In the genomic region with DNA sequence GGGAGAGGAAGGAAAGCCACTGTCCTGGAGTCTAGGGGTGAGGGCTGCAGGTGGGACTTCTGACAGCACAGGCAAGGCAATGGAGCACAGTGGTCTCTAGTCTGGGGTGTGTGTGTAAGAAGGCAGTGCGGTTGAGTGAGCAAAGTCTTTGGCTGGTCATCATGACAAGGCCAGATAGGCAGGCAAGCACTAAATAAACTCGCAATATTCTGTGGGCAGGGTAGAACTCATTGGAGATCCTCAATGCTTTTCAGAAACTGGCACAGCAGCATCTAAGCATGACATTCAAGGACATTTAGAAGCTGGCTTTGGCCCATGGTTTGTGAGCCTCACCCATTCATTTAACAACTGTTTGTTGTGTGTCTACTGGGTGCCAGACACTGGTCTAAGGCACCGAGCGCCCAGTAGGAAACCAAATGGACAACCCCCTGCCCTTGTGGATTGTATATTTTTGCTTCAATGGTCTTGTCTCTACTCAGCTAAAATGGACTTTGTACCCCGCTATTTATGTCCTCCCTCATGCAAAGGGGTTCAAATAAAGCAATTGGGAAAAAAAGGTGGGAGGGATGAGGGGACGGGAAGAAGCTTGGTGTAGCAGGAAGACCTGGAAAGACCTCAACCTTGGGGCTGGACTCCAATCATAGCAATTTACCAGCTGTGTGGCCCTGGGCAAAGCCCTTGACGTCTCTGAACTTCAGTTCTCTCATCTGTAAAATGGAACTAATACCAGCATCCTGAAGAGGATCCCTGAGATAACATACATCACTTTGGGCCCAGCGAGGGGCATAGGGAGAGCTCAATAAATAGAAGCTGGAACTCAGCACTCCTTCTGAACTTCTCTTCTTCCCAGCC, we compare ENCODE assay signal across 15 cellular contexts.
DNase-seq lines count a peak whose midpoint lies in the region; ATAC-seq and TF ChIP-seq lines count a peak whose summit lies in the region.
"Had no signal": no experiment of that assay in that cellular context is flagged by ENCODE, and none has a peak within 500 bp of the region (broad histone marks: within the 10 kb centered on the region; RNA-seq: fewer than 3 reads in every experiment).

No MANE protein-coding gene starts in this region.

- no peak overlapping the region for H3K23ac ChIP-seq in neuronal stem cell (ENCODE audit: low read depth, low read length, poor library complexity)

- CTCF ChIA-PET in WTC11 (lab: Charles Lee), result interaction anchor here (0.7 to 3.7 kb wide), 4 partner anchors 18 to 77 kb away, joined by 5 to 27 read pairs (median 6); no protein-coding TSS in a partner anchor

- no peak overlapping the region for H3K9ac ChIP-seq in neuronal stem cell (ENCODE audit: low read depth, low read length, poor library complexity)

- no peaks in the 10 kb centered on the region for H3K79me1 ChIP-seq in neuronal stem cell (ENCODE audit: low read depth, low read length)

- POLR2A ChIA-PET in WTC11 (lab: Charles Lee), result no interaction called here

- H3K18ac ChIP-seq in neuronal stem cell (ENCODE audit: low read length), result peak overlapping the region; percentile 76

- H3K36me3 Mint-ChIP-seq in natural killer cell treated with Interleukin-12 subunit alpha and Interleukin-12 subunit beta and Interleukin-15 and Interleukin-18, amount 100 ng/mL, for 72 hours, result no peaks in the 10 kb centered on the region
- H3K36me3 Mint-ChIP-seq in natural killer cell (no peaks in the 10 kb centered on the region), endothelial cell (ENCODE audit: low read depth, unreplicated experiment) (peaks cover 65% of the 10 kb centered on the region), WTC11 (peaks cover 14% of the 10 kb centered on the region)

- no peak for TF ChIP-seq CTCF in natural killer cell (IDR thresholded peaks at IDR 0.05)
- no peak for TF ChIP-seq CTCF in endothelial cell (IDR thresholded peaks at IDR 0.05; ENCODE audit: unreplicated experiment)
- no peak for TF ChIP-seq CTCF in vagina (IDR thresholded peaks at IDR 0.05)
- no peak for TF ChIP-seq CTCF in WTC11 (IDR thresholded peaks at IDR 0.05)

- H3K27ac ChIP-seq in neuronal stem cell (replicated peaks; ENCODE audit: low read length), result no peak overlapping the region
- H3K27ac ChIP-seq in vagina, result peak overlapping the region; percentile 76

- H3K4me3 Mint-ChIP-seq in natural killer cell treated with Interleukin-12 subunit alpha and Interleukin-12 subunit beta and Interleukin-15 and Interleukin-18, amount 100 ng/mL, for 72 hours, result no peak overlapping the region
- H3K4me3 Mint-ChIP-seq in natural killer cell (no peak overlapping the region), endothelial cell (ENCODE audit: unreplicated experiment) (peak overlapping the region; percentile 79), WTC11 (no peak overlapping the region)

- H2BK15ac ChIP-seq in neuronal stem cell (ENCODE audit: low read length), result no peak overlapping the region

- no peak overlapping the region for H4K8ac ChIP-seq in neuronal stem cell (ENCODE audit: low read depth, low read length)

- H3K4me3 ChIP-seq in neuronal stem cell (ENCODE audit: low read length in 2 of 2) (no peak overlapping the region), vagina (no peak overlapping the region)
- H3K4me3 ChIP-seq: MG63 had no signal

- H3K27ac Mint-ChIP-seq in natural killer cell treated with Interleukin-12 subunit alpha and Interleukin-12 subunit beta and Interleukin-15 and Interleukin-18, amount 100 ng/mL, for 72 hours, result no peak overlapping the region
- no peak overlapping the region for H3K27ac Mint-ChIP-seq in natural killer cell
- H3K27ac Mint-ChIP-seq in endothelial cell (ENCODE audit: unreplicated experiment), result no peak overlapping the region
- H3K27ac Mint-ChIP-seq in WTC11, result no peak overlapping the region

- H3K4me2 ChIP-seq in neuronal stem cell (ENCODE audit: insufficient read depth, low read length, poor library complexity, severe bottlenecking), result no peak overlapping the region

- no peak overlapping the region for H2BK5ac ChIP-seq in neuronal stem cell (ENCODE audit: low read length)

- no peak overlapping the region for H2AFZ ChIP-seq in neuronal stem cell (ENCODE audit: low read length)

- H3K9me3 Mint-ChIP-seq in natural killer cell treated with Interleukin-12 subunit alpha and Interleukin-12 subunit beta and Interleukin-15 and Interleukin-18, amount 100 ng/mL, for 72 hours, result no peaks in the 10 kb centered on the region
- no peaks in the 10 kb centered on the region for H3K9me3 Mint-ChIP-seq in natural killer cell
- H3K9me3 Mint-ChIP-seq in endothelial cell (ENCODE audit: unreplicated experiment), result no peaks in the 10 kb centered on the region
- H3K9me3 Mint-ChIP-seq in WTC11, result peaks cover 5% of the 10 kb centered on the region

- no peak overlapping the region for H2BK120ac ChIP-seq in neuronal stem cell (ENCODE audit: low read depth, low read length)

- H3K4ac ChIP-seq in neuronal stem cell (ENCODE audit: low read length), result no peak overlapping the region

- H3K14ac ChIP-seq in neuronal stem cell (ENCODE audit: low read length), result no peak overlapping the region

- H3K4me1 ChIP-seq in neuronal stem cell (ENCODE audit: control insufficient read depth in 2 of 2, insufficient read depth in 1 of 2, low read depth in 1 of 2, low read length in 2 of 2) (peaks cover 0 to 2% of the 10 kb centered on the region in 2 donors), vagina (peaks cover 29% of the 10 kb centered on the region)

- no peaks in the 10 kb centered on the region for H3K27me3 ChIP-seq in neuronal stem cell (ENCODE audit: control insufficient read depth in 3 of 3, insufficient read depth in 3 of 3, low read depth in 1 of 3, low read length in 3 of 3)
- H3K27me3 ChIP-seq in vagina, result no peaks in the 10 kb centered on the region
- H3K27me3 ChIP-seq: MG63 had no signal

- no peaks in the 10 kb centered on the region for H3K4me1 Mint-ChIP-seq in natural killer cell treated with Interleukin-12 subunit alpha and Interleukin-12 subunit beta and Interleukin-15 and Interleukin-18, amount 100 ng/mL, for 72 hours (ENCODE audit: low read depth in 2 of 2)
- no peaks in the 10 kb centered on the region for H3K4me1 Mint-ChIP-seq in natural killer cell
- peaks cover 2% of the 10 kb centered on the region for H3K4me1 Mint-ChIP-seq in endothelial cell (ENCODE audit: unreplicated experiment)
- no peaks in the 10 kb centered on the region for H3K4me1 Mint-ChIP-seq in WTC11

- H2BK12ac ChIP-seq in neuronal stem cell (ENCODE audit: low read length), result no peak overlapping the region

- peak; percentile 44 for DNase-seq in natural killer cell treated with Interleukin-12 subunit alpha and Interleukin-12 subunit beta and Interleukin-15 and Interleukin-18, amount 100 ng/mL, for 72 hours (ENCODE audit: low spot score)
- DNase-seq in natural killer cell (no peak), endothelial cell (ENCODE audit: low spot score) (no peak), neuronal stem cell (ENCODE audit: low spot score) (no peak), vagina (ENCODE audit: extremely low spot score in 2 of 2) (no peak), DMS 273 (lab: John Stamatoyannopoulos, UW; ENCODE audit: unreplicated experiment) (no peak), hippocampal formation (lab: John Stamatoyannopoulos, UW) (no peak), WTC11 (ENCODE audit: low spot score) (no peak)
- DNase-seq: DMS53, Karpas-422, MG63, NCI-H1092, NCI-H146, NCI-H2227 treated with DMSO at 0.1 percent for 48 hours, NCI-H524 had no signal

- intact Hi-C loops in natural killer cell (cut with micrococcal nuclease) (no loop called here), vagina (cut with DNase I) (no loop called here)

- TF ChIP-seq POLR2A in vagina (IDR thresholded peaks at IDR 0.05), result no peak

- H2AK5ac ChIP-seq in neuronal stem cell (ENCODE audit: low read depth, low read length), result no peak overlapping the region

- H3K36me3 ChIP-seq in neuronal stem cell (replicated peaks in 1 of 2; ENCODE audit: control insufficient read depth in 2 of 2, insufficient read depth in 2 of 2, low read length in 2 of 2), result peaks cover 3 to 37% of the 10 kb centered on the region in 2 donors
- H3K36me3 ChIP-seq in vagina, result peaks cover 0 to 61% of the 10 kb centered on the region in 2 donors

- no peak for ATAC-seq in natural killer cell treated with Interleukin-12 subunit alpha and Interleukin-12 subunit beta and Interleukin-15 and Interleukin-18, amount 100 ng/mL, for 72 hours
- no peak for ATAC-seq in natural killer cell
- no peak for ATAC-seq in WTC11

- WGBS in neuronal stem cell (ENCODE audit: extremely low coverage in 2 of 2, insufficient read length in 2 of 2, insufficient replicate concordance in 1 of 2), 2 donors, result no CpG with 5 or more reads among the region's 8 CpGs

- no peaks in the 10 kb centered on the region for H3K27me3 Mint-ChIP-seq in natural killer cell treated with Interleukin-12 subunit alpha and Interleukin-12 subunit beta and Interleukin-15 and Interleukin-18, amount 100 ng/mL, for 72 hours
- H3K27me3 Mint-ChIP-seq in natural killer cell (ENCODE audit: low read depth in 2 of 2), result no peaks in the 10 kb centered on the region
- peaks cover 15% of the 10 kb centered on the region for H3K27me3 Mint-ChIP-seq in endothelial cell (ENCODE audit: unreplicated experiment)
- peaks cover 5% of the 10 kb centered on the region; the same call in 1 of the 2 replicates for H3K27me3 Mint-ChIP-seq in WTC11 (ENCODE audit: low read depth)

- H3K9me3 ChIP-seq in neuronal stem cell (replicated peaks in 1 of 2; ENCODE audit: control insufficient read depth in 2 of 2, insufficient read depth in 1 of 2, low read depth in 1 of 2, low read length in 2 of 2) (peaks cover 0 to 3% of the 10 kb centered on the region in 2 donors), vagina (no peaks in the 10 kb centered on the region)
- H3K9me3 ChIP-seq: MG63 had no signal

- no peak overlapping the region for H4K91ac ChIP-seq in neuronal stem cell (ENCODE audit: low read depth, low read length, poor library complexity)

TF ChIP-seq in WTC11, 78 proteins besides CTCF, POLR2A, EP300 and RAD21 (continues in another document):
- TF ChIP-seq FOXK1 (CRISPR knock-in tag; IDR thresholded peaks at IDR 0.05), result no peak
- TF ChIP-seq ZNF138 (CRISPR knock-in tag; conservative IDR thresholded peaks at IDR 0.05), result no peak
- TF ChIP-seq SMAD3 (CRISPR knock-in tag; IDR thresholded peaks at IDR 0.05; ENCODE audit: borderline replicate concordance), result no peak
